In the genomic region with DNA sequence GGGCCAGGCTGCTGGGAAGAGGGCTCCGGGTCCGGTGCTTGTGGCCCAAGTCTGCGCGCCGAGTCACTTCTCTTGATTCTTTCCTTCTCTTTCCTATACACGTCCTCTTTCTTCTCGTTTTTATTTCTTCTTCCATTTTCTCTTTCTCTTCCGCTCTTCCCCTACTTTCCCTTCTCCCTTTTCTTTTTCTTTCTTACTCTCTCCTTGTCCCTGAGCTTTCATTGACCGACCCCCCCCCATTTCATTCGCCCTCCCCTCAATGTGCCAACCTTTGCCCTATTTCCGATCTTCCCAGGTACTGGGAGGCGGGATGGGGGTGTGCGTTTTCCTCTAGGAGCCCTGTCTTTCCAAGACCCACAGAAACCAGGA, we compare ENCODE assay signal across 1 cellular context.
TF ChIP-seq lines count a peak whose summit lies in the region.

No MANE protein-coding gene starts in this region.

TF ChIP-seq in A549, 52 proteins besides CTCF, POLR2A, EP300 and RAD21 (continued from another document):
- no peak for TF ChIP-seq CHD2 (IDR thresholded peaks at IDR 0.05; ENCODE audit: low read length, partially characterized antibody)
- TF ChIP-seq BHLHE40 (IDR thresholded peaks at IDR 0.05; ENCODE audit: low read depth, low read length): no peak
- no peak for TF ChIP-seq EHF (CRISPR knock-in tag; IDR thresholded peaks at IDR 0.05)
